In genomic region chr12:106019130-106019529, GRCh38 we compare ENCODE assay signal across 23 cellular contexts.
"Had no signal": no experiment of that assay in that cellular context is flagged by ENCODE, and none has a peak within 500 bp of the region (broad histone marks: within the 10 kb centered on the region; RNA-seq: fewer than 3 reads in every experiment).

No MANE protein-coding gene starts in this region.

- H3K27ac ChIP-seq: left lung, ovary, right atrium auricular region, right lobe of liver, skin epidermis, stomach, testis, thyroid gland, transverse colon, upper lobe of left lung had no signal

- H3K9me3 ChIP-seq: ovary, right lobe of liver, testis, thyroid gland, transverse colon had no signal

- H3K4me1 ChIP-seq: left lung, testis, thyroid gland, transverse colon had no signal

- H3K4me3 ChIP-seq: left lung, lung, ovary, right atrium auricular region, right lobe of liver, skin epidermis, stomach, testis, thyroid gland, transverse colon, upper lobe of left lung had no signal

- DNase-seq: hippocampal formation; kidney glomerular epithelial cell; left cardiac atrium; left lung; mesendoderm; naive thymus-derived CD4-positive, alpha-beta T cell; ovary; right lobe of liver; stimulated activated CD4-positive, alpha-beta T cell treated with anti-CD3 and anti-CD28 coated beads, Interleukin-12 subunit alpha, Interleukin-12 subunit beta, amount 100 ng/mL, for 4 hours; stimulated activated CD4-positive, alpha-beta T cell treated with anti-CD3 and anti-CD28 coated beads, Interleukin-15, amount 100 ng/mL, for 24 hours; stimulated activated CD4-positive, alpha-beta T cell treated with anti-CD3 and anti-CD28 coated beads, Interleukin-2, amount 100 ng/mL, for 24 hours; stimulated activated CD4-positive, alpha-beta T cell treated with anti-CD3 and anti-CD28 coated beads, Interleukin-4, amount 100 ng/mL, for 1 hour; stimulated activated naive B cell treated with anti-CD40 and anti-IgM and Interleukin-4, amounts not matched to agents 10 μg/mL and 1 μg/mL and 100 μg/mL, for 72 hours; stimulated activated naive CD8-positive, alpha-beta T cell treated with anti-CD3 and anti-CD28 coated beads, Interleukin-15, Interleukin-2, amounts not matched to agents 100 U/mL and 50 U/mL, for 24 hours; stomach; testis; thyroid gland; transverse colon; upper lobe of left lung had no signal

- H3K36me3 ChIP-seq: left lung, ovary, right atrium auricular region, right lobe of liver, stomach, thyroid gland, transverse colon, upper lobe of left lung had no signal

- H3K27me3 ChIP-seq: left lung, ovary, right atrium auricular region, right lobe of liver, stomach, testis, thyroid gland, transverse colon, upper lobe of left lung had no signal

- ATAC-seq: left cardiac atrium; left lung; naive thymus-derived CD4-positive, alpha-beta T cell; natural killer cell treated with Interleukin-12 subunit alpha and Interleukin-12 subunit beta and Interleukin-15 and Interleukin-18, amount 100 ng/mL, for 72 hours; right lobe of liver; stimulated activated naive B cell treated with anti-CD40 and anti-IgM and Interleukin-4, amounts not matched to agents 10 μg/mL and 1 μg/mL and 100 μg/mL, for 72 hours; stimulated activated naive CD8-positive, alpha-beta T cell treated with anti-CD3 and anti-CD28 coated beads, Interleukin-15, Interleukin-2, amounts not matched to agents 100 U/mL and 50 U/mL, for 24 hours had no signal
